In genomic region chr7:29349362-29349761, GRCh38 we compare ENCODE assay signal across 23 cellular contexts.
"Had no signal": no experiment of that assay in that cellular context is flagged by ENCODE, and none has a peak within 500 bp of the region (broad histone marks: within the 10 kb centered on the region; RNA-seq: fewer than 3 reads in every experiment).

No MANE protein-coding gene starts in this region.

- H3K27ac Mint-ChIP-seq: activated naive CD4-positive, alpha-beta T cell treated with anti-CD3 and anti-CD28 coated beads, Interleukin-2, amount 50 U/mL, for 24 hours; activated T-cell treated with anti-CD3 and anti-CD28 coated beads, Interleukin-2, amount 50 U/mL, for 72 hours; dendritic cell treated with granulocyte-macrophage colony-stimulating factor and Interleukin-4, amounts not matched to agents 40 ng/mL and 50 ng/mL, for 4 days; mesothelial cell of epicardium; natural killer cell treated with Interleukin-12 subunit alpha and Interleukin-12 subunit beta and Interleukin-15 and Interleukin-18, amount 100 ng/mL, for 72 hours; stimulated activated naive B cell treated with anti-CD40 and anti-IgM and Interleukin-4, amounts not matched to agents 10 μg/mL and 1 μg/mL and 100 μg/mL, for 72 hours had no signal

- H2AFZ ChIP-seq: hepatocyte had no signal

- H3K4me1 ChIP-seq: adrenal gland, sigmoid colon, spleen had no signal

- H3K27me3 Mint-ChIP-seq: dendritic cell treated with granulocyte-macrophage colony-stimulating factor and Interleukin-4, amounts not matched to agents 40 ng/mL and 50 ng/mL, for 4 days; natural killer cell treated with Interleukin-12 subunit alpha and Interleukin-12 subunit beta and Interleukin-15 and Interleukin-18, amount 100 ng/mL, for 72 hours had no signal

- H3K9me3 Mint-ChIP-seq: activated naive CD4-positive, alpha-beta T cell treated with anti-CD3 and anti-CD28 coated beads, Interleukin-2, amount 50 U/mL, for 24 hours; activated T-cell treated with anti-CD3 and anti-CD28 coated beads, Interleukin-2, amount 50 U/mL, for 72 hours; dendritic cell treated with granulocyte-macrophage colony-stimulating factor and Interleukin-4, amounts not matched to agents 40 ng/mL and 50 ng/mL, for 4 days; mesothelial cell of epicardium; natural killer cell treated with Interleukin-12 subunit alpha and Interleukin-12 subunit beta and Interleukin-15 and Interleukin-18, amount 100 ng/mL, for 72 hours; stimulated activated naive B cell treated with anti-CD40 and anti-IgM and Interleukin-4, amounts not matched to agents 10 μg/mL and 1 μg/mL and 100 μg/mL, for 72 hours had no signal

- H3K4me1 Mint-ChIP-seq: activated naive CD4-positive, alpha-beta T cell treated with anti-CD3 and anti-CD28 coated beads, Interleukin-2, amount 50 U/mL, for 24 hours; stimulated activated naive B cell treated with anti-CD40 and anti-IgM and Interleukin-4, amounts not matched to agents 10 μg/mL and 1 μg/mL and 100 μg/mL, for 72 hours had no signal

- H3K79me2 ChIP-seq: hepatocyte had no signal

- H3K9me3 ChIP-seq: adrenal gland, esophagus squamous epithelium, neutrophil, sigmoid colon, spleen, thoracic aorta had no signal

- DNase-seq: activated CD4-positive, alpha-beta T cell treated with anti-CD3 and anti-CD28 coated beads, Interleukin-2, amount 50 U/mL, for 1 hour; activated CD8-positive, alpha-beta memory T cell treated with anti-CD3 and anti-CD28 coated beads, Interleukin-2, amount 50 U/mL, for 4 hours; activated gamma-delta T cell; activated T-cell treated with anti-CD3 and anti-CD28 coated beads, Interleukin-2, amount 50 U/mL, for 72 hours; adrenal gland; effector CD8-positive, alpha-beta T cell; esophagus squamous epithelium; left cardiac atrium; sigmoid colon; spleen; stimulated activated CD4-positive, alpha-beta T cell treated with anti-CD3 and anti-CD28 coated beads, Interleukin-4, amount 100 ng/mL, for 4 hours; stimulated activated naive B cell treated with anti-CD40 and anti-IgM and Interleukin-4, amounts not matched to agents 10 μg/mL and 1 μg/mL and 100 μg/mL, for 72 hours; T1000 had no signal

- H3K4me3 Mint-ChIP-seq: activated naive CD4-positive, alpha-beta T cell treated with anti-CD3 and anti-CD28 coated beads, Interleukin-2, amount 50 U/mL, for 24 hours; activated T-cell treated with anti-CD3 and anti-CD28 coated beads, Interleukin-2, amount 50 U/mL, for 72 hours; dendritic cell treated with granulocyte-macrophage colony-stimulating factor and Interleukin-4, amounts not matched to agents 40 ng/mL and 50 ng/mL, for 4 days; mesothelial cell of epicardium; natural killer cell treated with Interleukin-12 subunit alpha and Interleukin-12 subunit beta and Interleukin-15 and Interleukin-18, amount 100 ng/mL, for 72 hours; stimulated activated naive B cell treated with anti-CD40 and anti-IgM and Interleukin-4, amounts not matched to agents 10 μg/mL and 1 μg/mL and 100 μg/mL, for 72 hours had no signal

- H3K4me2 ChIP-seq: hepatocyte had no signal

- ATAC-seq: activated CD4-positive, CD25-positive, alpha-beta regulatory T cell treated with anti-CD3 and anti-CD28 coated beads, Interleukin-2, amount 50 U/mL, for 24 hours; activated T-cell treated with anti-CD3 and anti-CD28 coated beads, Interleukin-2, amount 50 U/mL, for 72 hours; left cardiac atrium; stimulated activated naive B cell treated with anti-CD40 and anti-IgM and Interleukin-4, amounts not matched to agents 10 μg/mL and 1 μg/mL and 100 μg/mL, for 72 hours had no signal

- H3K27me3 ChIP-seq: adrenal gland, cardiac muscle cell, esophagus squamous epithelium, hepatocyte, neutrophil, sigmoid colon, spleen had no signal

- H3K36me3 Mint-ChIP-seq: activated naive CD4-positive, alpha-beta T cell treated with anti-CD3 and anti-CD28 coated beads, Interleukin-2, amount 50 U/mL, for 24 hours; mesothelial cell of epicardium; natural killer cell treated with Interleukin-12 subunit alpha and Interleukin-12 subunit beta and Interleukin-15 and Interleukin-18, amount 100 ng/mL, for 72 hours; stimulated activated naive B cell treated with anti-CD40 and anti-IgM and Interleukin-4, amounts not matched to agents 10 μg/mL and 1 μg/mL and 100 μg/mL, for 72 hours had no signal

- H3K27ac ChIP-seq: cardiac muscle cell, esophagus squamous epithelium, hepatocyte, neutrophil, sigmoid colon, spleen, thoracic aorta had no signal

- H3K36me3 ChIP-seq: adrenal gland, cardiac muscle cell, esophagus squamous epithelium, neutrophil, sigmoid colon, spleen, thoracic aorta had no signal

- H3K4me3 ChIP-seq: adrenal gland, cardiac muscle cell, esophagus squamous epithelium, hepatocyte, lung, sigmoid colon, spleen, thoracic aorta had no signal
